Comparison of ENCODE assay signal across 8 cellular contexts in genomic region chr20:49914310-49915117, GRCh38. TPM values are rescaled to one million over a fixed set of nuclear protein-coding genes. Genes with fewer than 3 reads are reported as not detected.
DNase-seq lines count a peak whose midpoint lies in the region; ATAC-seq, FAIRE-seq and TF ChIP-seq lines count a peak whose summit lies in the region.

No MANE protein-coding gene starts in this region.

- DNase-seq in HL-60 (ENCODE audit: low read depth in 1 of 2, low spot score in 1 of 2): peak in 1 of 2 experiments; percentile 45
- DNase-seq in anterior cingulate cortex (lab: John Stamatoyannopoulos, UW): peak in 31 of 58 donors; percentile 14 to 64 (median 39)
- no peak for DNase-seq in kidney
- no peak for DNase-seq in stomach

- H3K27ac ChIP-seq in HL-60 (replicated peaks) (peak overlapping the region; percentile 97), kidney (ENCODE audit: low read depth in 2 of 2, low read length in 2 of 2) (peak overlapping the region; percentile 100), stomach (peak overlapping the region; percentile 93 to 99 (median 96))

- 2 to 5% (median 4%) methylated on average over 19 of the region's 19 CpGs for WGBS in stomach, 5 donors

- FAIRE-seq in kidney (lab: Jason Lieb, UNC): no peak

- TF ChIP-seq CTCF in HL-60 (IDR thresholded peaks at IDR 0.05; ENCODE audit: insufficient read depth, low read length) (no peak), kidney (IDR thresholded peaks at IDR 0.05; ENCODE audit: borderline replicate concordance, extremely low read depth, insufficient read depth) (no peak), stomach (IDR thresholded peaks at IDR 0.05) (no peak)

- no peaks in the 10 kb centered on the region for H3K27me3 ChIP-seq in HL-60 (ENCODE audit: insufficient read depth, poor library complexity, severe bottlenecking)
- no peaks in the 10 kb centered on the region for H3K27me3 ChIP-seq in stomach

- no peak for TF ChIP-seq EP300 in stomach (IDR thresholded peaks at IDR 0.05)

- intact Hi-C loops in kidney (cut with DNase I) (no loop called here), stomach (cut with DNase I; ENCODE audit: low total_unique reads) (no loop called here)

- no peaks in the 10 kb centered on the region for H3K9me3 ChIP-seq in kidney (ENCODE audit: control insufficient read depth in 1 of 2, low read length in 2 of 2)
- no peaks in the 10 kb centered on the region for H3K9me3 ChIP-seq in stomach

- ATAC-seq in GM18502 (IDR thresholded peaks at IDR 0.05; ENCODE audit: poor library complexity, unreplicated experiment) (peak; percentile 4), GM21381 (IDR thresholded peaks at IDR 0.05; ENCODE audit: unreplicated experiment) (no peak), GM18498 (IDR thresholded peaks at IDR 0.05; ENCODE audit: unreplicated experiment) (no peak), HG03108 (IDR thresholded peaks at IDR 0.05; ENCODE audit: unreplicated experiment) (no peak)

- H3K4me1 ChIP-seq in kidney (ENCODE audit: control insufficient read depth in 1 of 2, insufficient read depth in 1 of 2, low read depth in 1 of 2, low read length in 2 of 2) (peaks cover 4 to 14% of the 10 kb centered on the region in 2 donors), stomach (peaks cover 36 to 72% (median 56%) of the 10 kb centered on the region in 4 donors)

- H3K9ac ChIP-seq in kidney (ENCODE audit: low read length in 2 of 2): peak overlapping the region; percentile 93 to 95

- no peak for TF ChIP-seq POLR2A in stomach (IDR thresholded peaks at IDR 0.05)

- H3K4me3 ChIP-seq in HL-60 (replicated peaks; ENCODE audit: insufficient read depth, low read length) (peak overlapping the region; percentile 92), kidney (ENCODE audit: low read length in 2 of 2) (peak overlapping the region; percentile 99), stomach (peak overlapping the region; percentile 74 to 100 (median 90))

- H3K36me3 ChIP-seq in kidney (ENCODE audit: control insufficient read depth in 1 of 2, insufficient read depth in 2 of 2, low read length in 2 of 2) (no peaks in the 10 kb centered on the region), stomach (peaks cover 0 to 13% (median 6%) of the 10 kb centered on the region in 4 donors)

RNA-seq across cellular contexts. Expression of gene SPATA2, which starts 0.8 kb away (rescaled TPM):
- total RNA-seq in kidney (9.0 TPM), stomach (10 to 100 TPM in 1 of 5 donors, 1 to 10 TPM in 4; 3.1 to 14.3 (median 7.6) TPM)
- polyA plus RNA-seq in kidney (ENCODE audit: insufficient read depth, low read depth, low replicate concordance) (5.8 TPM), stomach (1 to 10 TPM; 2.6 to 5.8 (median 3.9) TPM)

RNA-seq across cellular contexts. Expression of gene RNF114, which starts 21.7 kb away (rescaled TPM):
- 89.2 TPM for total RNA-seq in kidney
- 70.7 TPM for polyA plus RNA-seq in kidney (ENCODE audit: insufficient read depth, low read depth, low replicate concordance)
- total RNA-seq in stomach: 100 to 1,000 TPM in 3 of 5 donors, 10 to 100 TPM in 2; 29.5 to 317 (median 138) TPM
- polyA plus RNA-seq in stomach: 10 to 100 TPM; 32.8 to 57.0 (median 41.7) TPM

Comparison
In these comparisons a context has a peak if more than half of its experiments do, and no peak if none do; other contexts are left out.
1. DNase-seq: peak in anterior cingulate cortex (31 of 58); none in kidney (single experiment) and stomach (single experiment).
2. Peak in every context shown above with its lines, with median percentiles within 50 percentile points of each other: H3K27ac ChIP-seq and H3K4me3 ChIP-seq.